ENCODE assay signal across 24 cellular contexts in genomic region chr20:59579404-59580207, GRCh38. TPM values are rescaled to one million over a fixed set of nuclear protein-coding genes. Genes with fewer than 3 reads are reported as not detected.
DNase-seq lines count a peak whose midpoint lies in the region; ATAC-seq, FAIRE-seq and TF ChIP-seq lines count a peak whose summit lies in the region.
"Had no signal": no experiment of that assay in that cellular context is flagged by ENCODE, and none has a peak within 500 bp of the region (broad histone marks: within the 10 kb centered on the region; RNA-seq: fewer than 3 reads in every experiment).

No MANE protein-coding gene starts in this region.

- H3K27ac ChIP-seq in angular gyrus (ENCODE audit: low read depth, low read length) (peak overlapping the region; percentile 2), sigmoid colon (no peak overlapping the region)
- H3K27ac ChIP-seq: C4-2B, KMS-11 had no signal

- no peak for TF ChIP-seq CTCF in sigmoid colon (IDR thresholded peaks at IDR 0.05)

- H3K4me1 ChIP-seq in sigmoid colon: peaks cover 0 to 4% (median 0%) of the 10 kb centered on the region in 4 donors

- no peak for TF ChIP-seq EP300 in sigmoid colon (IDR thresholded peaks at IDR 0.05)

- DNase-seq in HTR-8/SVneo (ENCODE audit: insufficient read length, low spot score): no peak
- peak; percentile 72 for DNase-seq in mesenteric fat pad (ENCODE audit: low spot score)
- peak; percentile 36 for DNase-seq in sigmoid colon
- DNase-seq in NCI-H748 (lab: John Stamatoyannopoulos, UW; ENCODE audit: unreplicated experiment): no peak
- DNase-seq in SKM-1 treated with dmso at 0.1 percent for 144 hours (lab: John Stamatoyannopoulos, UW; ENCODE audit: unreplicated experiment): no peak
- DNase-seq in activated T-cell treated with anti-CD3 and anti-CD28 coated beads for 4 hours: no peak
- DNase-seq: IMR-90, NCI-H1105 treated with DMSO at 0.1 percent for 48 hours, NCI-H2029 treated with DMSO at 0.1 percent for 48 hours, NCI-H226, NCI-H510A treated with DMSO at 0.1 percent for 48 hours, NCI-H774 had no signal

- ATAC-seq in GM19023 (IDR thresholded peaks at IDR 0.05; ENCODE audit: unreplicated experiment): no peak
- ATAC-seq: HCT116 had no signal

- no peak overlapping the region for H3K4me3 ChIP-seq in sigmoid colon

- FAIRE-seq in HTR-8/SVneo (lab: Jason Lieb, UNC): peak; percentile 28
- FAIRE-seq: G401.6, GM12892, GM19239, H1, RCC 7860 had no signal

- H3K27me3 ChIP-seq in sigmoid colon: peaks cover 19 to 66% (median 34%) of the 10 kb centered on the region in 3 donors

- intact Hi-C loops in sigmoid colon (cut with DNase I): no loop called here

- TF ChIP-seq POLR2A in sigmoid colon (IDR thresholded peaks at IDR 0.05): no peak

- 64% methylated on average over 12 of the region's 12 CpGs for WGBS in sigmoid colon, 2 donors

- no peaks in the 10 kb centered on the region for H3K36me3 ChIP-seq in sigmoid colon

- no peaks in the 10 kb centered on the region for H3K9me3 ChIP-seq in sigmoid colon

RNA-seq across cellular contexts. Expression of gene PHACTR3, which starts 24.7 kb away (rescaled TPM):
- total RNA-seq in mesenteric fat pad (1.8 TPM), sigmoid colon (1 to 10 TPM in 1 of 4 donors, under 1 TPM in 3; 0.28 to 1.4 (median 0.57) TPM)
- polyA plus RNA-seq in sigmoid colon: 1 to 10 TPM in 2 of 3 donors, under 1 TPM in 1; under 0.01 to 1.5 (median 1.4) TPM
- total RNA-seq: IMR-90, M059J, SK-MEL-5 had no signal
- polyA plus RNA-seq: IMR-90 had no signal

Comparison
In these comparisons a context has a peak if more than half of its experiments do, and no peak if none do; other contexts are left out.
1. DNase-seq: peak in mesenteric fat pad (single experiment) and sigmoid colon (single experiment); none in HTR-8/SVneo (single experiment), NCI-H748 (single experiment), SKM-1 treated with dmso at 0.1 percent for 144 hours (single experiment) and activated T-cell treated with anti-CD3 and anti-CD28 coated beads for 4 hours (single experiment).